Comparison of ENCODE assay signal across 30 cellular contexts in genomic region chr3:52356126-52356525, GRCh38.
"Had no signal": no experiment of that assay in that cellular context is flagged by ENCODE, and none has a peak within 500 bp of the region (broad histone marks: within the 10 kb centered on the region; RNA-seq: fewer than 3 reads in every experiment).

No MANE protein-coding gene starts in this region.

- H3K27me3 ChIP-seq: colonic mucosa, esophagus muscularis mucosa, foreskin keratinocyte, gastroesophageal sphincter, heart right ventricle, neutrophil, sigmoid colon, suprapubic skin, transverse colon, upper lobe of right lung, uterus had no signal

- H2AFZ ChIP-seq: parathyroid adenoma had no signal

- H3K79me2 ChIP-seq: parathyroid adenoma had no signal

- H3K27me3 Mint-ChIP-seq: dendritic cell treated with granulocyte-macrophage colony-stimulating factor and Interleukin-4, amounts not matched to agents 40 ng/mL and 50 ng/mL, for 4 days; naive B cell; natural killer cell treated with Interleukin-12 subunit alpha and Interleukin-12 subunit beta and Interleukin-15 and Interleukin-18, amount 100 ng/mL, for 72 hours; stimulated activated naive CD8-positive, alpha-beta T cell treated with anti-CD3 and anti-CD28 coated beads, Interleukin-15, amount 100 ng/mL, for 72 hours had no signal

- ATAC-seq: foreskin keratinocyte; gastroesophageal sphincter; heart right ventricle; left colon; left ventricle myocardium superior; mucosa of descending colon; natural killer cell treated with Interleukin-12 subunit alpha and Interleukin-12 subunit beta and Interleukin-15 and Interleukin-18, amount 100 ng/mL, for 72 hours; right cardiac atrium; stimulated activated naive CD8-positive, alpha-beta T cell treated with anti-CD3 and anti-CD28 coated beads, Interleukin-15, amount 100 ng/mL, for 72 hours; upper lobe of right lung had no signal

- H3K36me3 ChIP-seq: colonic mucosa, prostate gland, uterus had no signal

- DNase-seq: colonic mucosa; effector CD8-positive, alpha-beta T cell; endodermal cell; foreskin keratinocyte; heart right ventricle; hippocampal formation; kidney glomerular epithelial cell; left colon; mesenchymal stem cell; naive B cell; sigmoid colon; stimulated activated CD4-positive, alpha-beta T cell treated with anti-CD3 and anti-CD28 coated beads, Interleukin-4, amount 100 ng/mL, for 4 hours; stimulated activated naive CD4-positive, alpha-beta T cell; stimulated activated naive CD8-positive, alpha-beta T cell treated with anti-CD3 and anti-CD28 coated beads, Interleukin-15, amount 100 ng/mL, for 72 hours; transverse colon; upper lobe of right lung; uterus had no signal

- H3K4me3 Mint-ChIP-seq: dendritic cell treated with granulocyte-macrophage colony-stimulating factor and Interleukin-4, amounts not matched to agents 40 ng/mL and 50 ng/mL, for 4 days; endodermal cell; mesothelial cell of epicardium; naive B cell; natural killer cell treated with Interleukin-12 subunit alpha and Interleukin-12 subunit beta and Interleukin-15 and Interleukin-18, amount 100 ng/mL, for 72 hours; neural crest cell; stimulated activated naive CD8-positive, alpha-beta T cell treated with anti-CD3 and anti-CD28 coated beads, Interleukin-15, amount 100 ng/mL, for 72 hours had no signal

- H3K4me1 ChIP-seq: colonic mucosa, esophagus muscularis mucosa, foreskin keratinocyte, gastroesophageal sphincter, heart right ventricle, prostate gland, sigmoid colon, suprapubic skin, transverse colon, upper lobe of right lung, uterus had no signal

- H3K9me3 Mint-ChIP-seq: dendritic cell treated with granulocyte-macrophage colony-stimulating factor and Interleukin-4, amounts not matched to agents 40 ng/mL and 50 ng/mL, for 4 days; endodermal cell; mesothelial cell of epicardium; naive B cell; natural killer cell treated with Interleukin-12 subunit alpha and Interleukin-12 subunit beta and Interleukin-15 and Interleukin-18, amount 100 ng/mL, for 72 hours; neural crest cell; stimulated activated naive CD8-positive, alpha-beta T cell treated with anti-CD3 and anti-CD28 coated beads, Interleukin-15, amount 100 ng/mL, for 72 hours had no signal

- H3K4me1 Mint-ChIP-seq: endodermal cell, mesothelial cell of epicardium, neural crest cell had no signal

- H3K27ac Mint-ChIP-seq: dendritic cell treated with granulocyte-macrophage colony-stimulating factor and Interleukin-4, amounts not matched to agents 40 ng/mL and 50 ng/mL, for 4 days; endodermal cell; mesothelial cell of epicardium; natural killer cell treated with Interleukin-12 subunit alpha and Interleukin-12 subunit beta and Interleukin-15 and Interleukin-18, amount 100 ng/mL, for 72 hours; stimulated activated naive CD8-positive, alpha-beta T cell treated with anti-CD3 and anti-CD28 coated beads, Interleukin-15, amount 100 ng/mL, for 72 hours had no signal

- H3K36me3 Mint-ChIP-seq: mesothelial cell of epicardium; natural killer cell treated with Interleukin-12 subunit alpha and Interleukin-12 subunit beta and Interleukin-15 and Interleukin-18, amount 100 ng/mL, for 72 hours had no signal

- H3K9me3 ChIP-seq: colonic mucosa, esophagus muscularis mucosa, gastroesophageal sphincter, heart right ventricle, mucosa of descending colon, neutrophil, prostate gland, sigmoid colon, suprapubic skin, transverse colon, upper lobe of right lung, uterus had no signal

- H3K4me3 ChIP-seq: colonic mucosa, esophagus muscularis mucosa, gastroesophageal sphincter, heart right ventricle, mucosa of descending colon, prostate gland, sigmoid colon, suprapubic skin, transverse colon, upper lobe of right lung, uterus had no signal

- H3K27ac ChIP-seq: colonic mucosa, esophagus muscularis mucosa, foreskin keratinocyte, gastroesophageal sphincter, heart right ventricle, neutrophil, parathyroid adenoma, prostate gland, sigmoid colon, suprapubic skin, transverse colon, upper lobe of right lung, uterus had no signal
